In genomic region chr13:35164324-35164932, GRCh38 we compare ENCODE assay signal across 8 cellular contexts.
A peak's percentile ranks its signal among the peaks of the same experiment; 100 is the strongest.
DNase-seq lines count a peak whose midpoint lies in the region; ATAC-seq, FAIRE-seq and TF ChIP-seq lines count a peak whose summit lies in the region.

No MANE protein-coding gene starts in this region.

- no peak for TF ChIP-seq POLR2A in vagina (IDR thresholded peaks at IDR 0.05)

- H3K27me3 ChIP-seq in vagina: no peaks in the 10 kb centered on the region

- no peaks in the 10 kb centered on the region for H3K27me3 Mint-ChIP-seq in activated CD8-positive, alpha-beta memory T cell treated with anti-CD3 and anti-CD28 coated beads, Interleukin-2, amount 10 ng/mL, durations not matched to agents 7 days and 5 days

- H3K4me1 ChIP-seq in kidney (ENCODE audit: control insufficient read depth in 1 of 2, insufficient read depth in 1 of 2, low read depth in 1 of 2, low read length in 2 of 2) (no peaks in the 10 kb centered on the region), vagina (no peaks in the 10 kb centered on the region)

- intact Hi-C loops in kidney (cut with DNase I): no loop called here
- intact Hi-C loops in vagina (cut with DNase I): no loop called here

- peak; percentile 43 for TF ChIP-seq CTCF in astrocyte of the spinal cord (IDR thresholded peaks at IDR 0.05; ENCODE audit: low read depth, low read length)
- peak; percentile 62 for TF ChIP-seq CTCF in kidney (IDR thresholded peaks at IDR 0.05; ENCODE audit: borderline replicate concordance, extremely low read depth, insufficient read depth)
- peak; percentile 47 to 74 (median 54) for TF ChIP-seq CTCF in vagina (IDR thresholded peaks at IDR 0.05)

- H3K36me3 ChIP-seq in kidney (ENCODE audit: control insufficient read depth in 1 of 2, insufficient read depth in 2 of 2, low read length in 2 of 2) (no peaks in the 10 kb centered on the region), vagina (no peaks in the 10 kb centered on the region)

- no peak overlapping the region for H3K27ac Mint-ChIP-seq in activated CD8-positive, alpha-beta memory T cell treated with anti-CD3 and anti-CD28 coated beads, Interleukin-2, amount 10 ng/mL, durations not matched to agents 7 days and 5 days

- H3K36me3 Mint-ChIP-seq in activated CD8-positive, alpha-beta memory T cell treated with anti-CD3 and anti-CD28 coated beads, Interleukin-2, amount 10 ng/mL, durations not matched to agents 7 days and 5 days: no peaks in the 10 kb centered on the region

- no peaks in the 10 kb centered on the region for H3K9me3 ChIP-seq in kidney (ENCODE audit: control insufficient read depth in 1 of 2, low read length in 2 of 2)
- no peaks in the 10 kb centered on the region for H3K9me3 ChIP-seq in vagina

- peaks cover 4% of the 10 kb centered on the region for H3K4me1 Mint-ChIP-seq in activated CD8-positive, alpha-beta memory T cell treated with anti-CD3 and anti-CD28 coated beads, Interleukin-2, amount 10 ng/mL, durations not matched to agents 7 days and 5 days

- peak; percentile 26 for DNase-seq in Caki2 (ENCODE audit: low read depth)
- peak; percentile 3 for DNase-seq in NCI-H2171 (lab: John Stamatoyannopoulos, UW)
- peak; percentile 50 for DNase-seq in astrocyte of the spinal cord (ENCODE audit: low read depth, low spot score)
- DNase-seq in kidney: no peak
- DNase-seq in vagina (ENCODE audit: extremely low spot score in 2 of 2): no peak
- no peak for DNase-seq in activated CD8-positive, alpha-beta memory T cell treated with anti-CD3 and anti-CD28 coated beads, Interleukin-2, amount 10 ng/mL, durations not matched to agents 7 days and 5 days

- H3K27ac ChIP-seq in kidney (ENCODE audit: low read depth in 2 of 2, low read length in 2 of 2): no peak overlapping the region
- H3K27ac ChIP-seq in vagina: no peak overlapping the region

- peak; percentile 94 for FAIRE-seq in kidney (lab: Jason Lieb, UNC)

- H3K9me3 Mint-ChIP-seq in activated CD8-positive, alpha-beta memory T cell treated with anti-CD3 and anti-CD28 coated beads, Interleukin-2, amount 10 ng/mL, durations not matched to agents 7 days and 5 days (ENCODE audit: low read depth): no peaks in the 10 kb centered on the region

- no peak overlapping the region for H3K9ac ChIP-seq in kidney (ENCODE audit: low read length in 2 of 2)

- no peak overlapping the region for H3K4me3 Mint-ChIP-seq in activated CD8-positive, alpha-beta memory T cell treated with anti-CD3 and anti-CD28 coated beads, Interleukin-2, amount 10 ng/mL, durations not matched to agents 7 days and 5 days

- CTCF ChIA-PET in activated CD8-positive, alpha-beta memory T cell treated with anti-CD3 and anti-CD28 coated beads, Interleukin-2, amount 10 ng/mL, durations not matched to agents 7 days and 5 days (lab: Charles Lee): interaction anchor here (0.7 to 1.3 kb wide), 5 partner anchors 14 to 25 kb away, joined by 3 read pairs; no protein-coding TSS in a partner anchor

- H3K4me3 ChIP-seq in astrocyte of the spinal cord (ENCODE audit: low read depth, low read length) (no peak overlapping the region), kidney (ENCODE audit: low read length in 2 of 2) (no peak overlapping the region), vagina (no peak overlapping the region)

- in situ Hi-C loops in Caki2 (cut with HindIII; ENCODE audit: low pct_unique_long_range_greater_than_20kb, low sequenced_read_pairs) (no loop called here), astrocyte of the spinal cord (cut with HindIII; ENCODE audit: low sequenced_read_pairs) (no loop called here)

- ATAC-seq in GM19324 (IDR thresholded peaks at IDR 0.05; ENCODE audit: low FRiP score, unreplicated experiment): peak; percentile 78
- peak; percentile 73 for ATAC-seq in HG03108 (IDR thresholded peaks at IDR 0.05; ENCODE audit: unreplicated experiment)
- ATAC-seq in activated CD8-positive, alpha-beta memory T cell treated with anti-CD3 and anti-CD28 coated beads, Interleukin-2, amount 10 ng/mL, durations not matched to agents 7 days and 5 days: no peak

Comparison
In these comparisons a context has a peak if more than half of its experiments do, and no peak if none do; other contexts are left out.
1. DNase-seq: peak in Caki2 (single experiment), NCI-H2171 (single experiment) and astrocyte of the spinal cord (single experiment); none in kidney (single experiment), vagina (0 of 2) and activated CD8-positive, alpha-beta memory T cell treated with anti-CD3 and anti-CD28 coated beads, Interleukin-2, amount 10 ng/mL, durations not matched to agents 7 days and 5 days (single experiment).
2. Peak in every context shown above with its lines, with median percentiles within 50 percentile points of each other: CTCF ChIP-seq.